Comparison of ENCODE assay signal across 1 cellular context in genomic region chr19:45863840-45864628, GRCh38.
TF ChIP-seq lines count a peak whose summit lies in the region.

Gene FOXA3 (plus strand): TSS chr19:45864326. CDS start chr19:45864457, 131 bp downstream.

TF ChIP-seq in HepG2, 621 proteins besides CTCF, POLR2A, EP300 and RAD21 (continued from another document and continues in another):
- peak; percentile 79; the same call in 1 of the 2 replicates for TF ChIP-seq ZNF142 (CRISPR knock-in tag; IDR thresholded peaks at IDR 0.05)
- TF ChIP-seq ZHX2 (IDR thresholded peaks at IDR 0.05; ENCODE audit: low read depth): no peak
- 0 out of 2 replicates have a peak, but pooled peaks have one; percentile 46 for TF ChIP-seq ZHX2 (CRISPR knock-in tag; IDR thresholded peaks at IDR 0.05; ENCODE audit: borderline replicate concordance)
- TF ChIP-seq GZF1 (CRISPR knock-in tag; IDR thresholded peaks at IDR 0.05): no peak
- TF ChIP-seq ZNF160 (CRISPR knock-in tag; IDR thresholded peaks at IDR 0.05): no peak; the same call in 1 of the 2 replicates
- no peak for TF ChIP-seq ZKSCAN5 (CRISPR knock-in tag; IDR thresholded peaks at IDR 0.05)
- TF ChIP-seq ZNF550 (CRISPR knock-in tag; IDR thresholded peaks at IDR 0.05; ENCODE audit: borderline replicate concordance): no peak
- TF ChIP-seq SMAD9 (CRISPR knock-in tag; IDR thresholded peaks at IDR 0.05): no peak
- no peak for TF ChIP-seq TCF7 (IDR thresholded peaks at IDR 0.05; ENCODE audit: low read depth)
- TF ChIP-seq ZNF441 (CRISPR knock-in tag; IDR thresholded peaks at IDR 0.05; ENCODE audit: borderline replicate concordance): no peak
- TF ChIP-seq CENPT (CRISPR knock-in tag; IDR thresholded peaks at IDR 0.05; ENCODE audit: low read depth): no peak
- peak; percentile 58; the same call in 1 of the 2 replicates for TF ChIP-seq UBTF (CRISPR knock-in tag; IDR thresholded peaks at IDR 0.05)
- peak; percentile 89 for TF ChIP-seq ZMYM2 (CRISPR knock-in tag; IDR thresholded peaks at IDR 0.05)
- no peak for TF ChIP-seq RAD51 (IDR thresholded peaks at IDR 0.05; ENCODE audit: borderline replicate concordance)
- TF ChIP-seq ZNF672 (CRISPR knock-in tag; IDR thresholded peaks at IDR 0.05): no peak
- TF ChIP-seq FOXC1 (CRISPR knock-in tag; IDR thresholded peaks at IDR 0.05; ENCODE audit: borderline replicate concordance): no peak
- TF ChIP-seq JUNB (CRISPR knock-in tag; IDR thresholded peaks at IDR 0.05; ENCODE audit: borderline replicate concordance): no peak
- no peak for TF ChIP-seq PRMT3 (CRISPR knock-in tag; IDR thresholded peaks at IDR 0.05; ENCODE audit: borderline replicate concordance, low read depth)
- peak; percentile 95 for TF ChIP-seq MAZ (IDR thresholded peaks at IDR 0.05; ENCODE audit: borderline replicate concordance, low read depth, low read length)
- TF ChIP-seq MAZ (CRISPR knock-in tag; IDR thresholded peaks at IDR 0.05; ENCODE audit: low read depth): peak; percentile 87; the same call in 1 of the 2 replicates
- no peak for TF ChIP-seq NPAS2 (CRISPR knock-in tag; IDR thresholded peaks at IDR 0.05; ENCODE audit: borderline replicate concordance)
- no peak for TF ChIP-seq ZNF44 (CRISPR knock-in tag; IDR thresholded peaks at IDR 0.05)
- no peak for TF ChIP-seq CREBL2 (CRISPR knock-in tag; IDR thresholded peaks at IDR 0.05; ENCODE audit: borderline replicate concordance)
- no peak for TF ChIP-seq SNAPC2 (CRISPR knock-in tag; IDR thresholded peaks at IDR 0.05)
- TF ChIP-seq CBX1 (IDR thresholded peaks at IDR 0.05; ENCODE audit: low read depth): no peak
- TF ChIP-seq CSRNP2 (CRISPR knock-in tag; conservative IDR thresholded peaks at IDR 0.05; ENCODE audit: low read depth): no peak
- TF ChIP-seq ZNF790 (CRISPR knock-in tag; IDR thresholded peaks at IDR 0.05; ENCODE audit: borderline replicate concordance): no peak
- no peak for TF ChIP-seq DMTF1 (CRISPR knock-in tag; IDR thresholded peaks at IDR 0.05)
- TF ChIP-seq ZNF557 (CRISPR knock-in tag; IDR thresholded peaks at IDR 0.05): no peak
- no peak for TF ChIP-seq LRRFIP1 (CRISPR knock-in tag; conservative IDR thresholded peaks at IDR 0.05)
- TF ChIP-seq ZNF503 (CRISPR knock-in tag; IDR thresholded peaks at IDR 0.05): peak; percentile 37; the same call in 1 of the 2 replicates
